8 cellular contexts compared by ENCODE assay signal in genomic region chr12:92593734-92594402, GRCh38.
DNase-seq lines count a peak whose midpoint lies in the region; ATAC-seq lines count a peak whose summit lies in the region.

No MANE protein-coding gene starts in this region.

- ATAC-seq in GM18858 (IDR thresholded peaks at IDR 0.05; ENCODE audit: unreplicated experiment) (peak; percentile 100), HG03045 (IDR thresholded peaks at IDR 0.05; ENCODE audit: unreplicated experiment) (peak; percentile 98)

- peak; percentile 15 for DNase-seq in RPMI8226
- peak; percentile 91 for DNase-seq in activated effector memory CD4-positive, alpha-beta T cell treated with anti-CD3 and anti-CD28 coated beads, Interleukin-2, amount 50 U/mL, for 16 hours
- peak; percentile 68 for DNase-seq in hepatic stellate cell (ENCODE audit: low spot score)
- peak; percentile 63 for DNase-seq in stimulated activated CD4-positive, alpha-beta T cell treated with anti-CD3 and anti-CD28 coated beads, Interleukin-4, amount 100 ng/mL, for 1 hour
- no peak for DNase-seq in NCI-H345 (lab: John Stamatoyannopoulos, UW)
- no peak for DNase-seq in retina

Comparison
In these comparisons a context has a peak if more than half of its experiments do, and no peak if none do; other contexts are left out.
1. DNase-seq: peak in RPMI8226 (single experiment), activated effector memory CD4-positive, alpha-beta T cell treated with anti-CD3 and anti-CD28 coated beads, Interleukin-2, amount 50 U/mL, for 16 hours (single experiment), hepatic stellate cell (single experiment) and stimulated activated CD4-positive, alpha-beta T cell treated with anti-CD3 and anti-CD28 coated beads, Interleukin-4, amount 100 ng/mL, for 1 hour (single experiment); none in NCI-H345 (single experiment) and retina (single experiment).